11 cellular contexts compared by ENCODE assay signal in the genomic region with DNA sequence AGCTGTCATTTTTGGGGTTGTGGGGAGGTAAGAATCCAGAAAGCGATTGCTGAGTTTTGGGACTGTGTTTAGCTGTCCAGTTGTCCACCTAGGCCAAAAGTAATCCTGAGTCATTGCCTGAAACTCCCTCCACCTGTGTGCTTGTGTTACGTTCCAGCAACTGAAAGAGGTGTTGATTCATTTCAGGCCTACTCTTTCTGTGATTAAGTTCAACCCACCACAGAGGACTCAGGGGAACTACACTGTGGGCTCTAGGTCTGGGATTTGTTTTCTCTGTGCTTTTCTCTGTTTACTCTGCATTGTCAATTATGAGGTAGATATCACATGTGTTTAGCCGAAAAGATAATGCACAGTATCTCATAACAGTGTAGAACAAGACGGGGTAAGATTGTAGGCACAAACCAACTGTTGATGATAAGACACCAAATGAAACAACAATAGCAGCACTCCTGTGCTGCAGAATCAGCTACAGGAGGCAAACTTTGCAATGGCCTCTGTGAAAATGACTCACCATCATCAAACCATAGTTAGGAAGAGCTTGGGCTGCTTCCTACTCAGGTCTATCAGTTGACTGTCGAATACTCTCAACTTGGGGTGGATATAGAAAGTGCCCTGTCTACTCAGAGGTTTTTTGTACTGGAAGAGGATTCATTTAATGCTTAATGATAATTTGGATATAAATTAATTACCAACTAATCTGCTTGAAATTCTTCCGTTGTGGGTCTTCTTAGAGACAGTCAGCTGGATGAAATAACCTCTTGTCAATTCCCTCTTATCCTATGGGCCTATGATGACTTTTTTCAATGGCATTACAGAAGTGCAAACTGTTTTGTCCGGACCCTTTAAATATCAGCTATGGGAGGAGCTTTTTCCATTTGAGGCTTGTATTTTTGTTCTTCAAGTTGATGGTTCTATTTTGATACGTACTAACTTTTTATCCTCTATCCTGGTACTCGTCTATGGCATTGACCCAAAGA.
A peak's percentile ranks its signal among the peaks of the same experiment; 100 is the strongest.
DNase-seq lines count a peak whose midpoint lies in the region; ATAC-seq and TF ChIP-seq lines count a peak whose summit lies in the region.
"Had no signal": no experiment of that assay in that cellular context is flagged by ENCODE, and none has a peak within 500 bp of the region (broad histone marks: within the 10 kb centered on the region; RNA-seq: fewer than 3 reads in every experiment).

No MANE protein-coding gene starts in this region.

- no peak overlapping the region for H3K14ac ChIP-seq in trophoblast cell (ENCODE audit: low read length)

- peak overlapping the region; percentile 54 for H2AFZ ChIP-seq in trophoblast cell (ENCODE audit: insufficient read depth, low read length, poor library complexity)

- peaks cover 9% of the 10 kb centered on the region for H3K27me3 Mint-ChIP-seq in activated CD4-positive, alpha-beta T cell treated with anti-CD3 and anti-CD28 coated beads, Interleukin-2, amount 10 ng/mL, durations not matched to agents 24 days and 14 days
- H3K27me3 Mint-ChIP-seq in CD4-positive, alpha-beta T cell = peaks cover 14% of the 10 kb centered on the region
- H3K27me3 Mint-ChIP-seq in naive thymus-derived CD4-positive, alpha-beta T cell = peaks cover 12 to 31% (median 19%) of the 10 kb centered on the region in 5 donors

- no peak overlapping the region for H2BK12ac ChIP-seq in trophoblast cell (ENCODE audit: low read length)

- no peaks in the 10 kb centered on the region for H3K4me1 ChIP-seq in trophoblast cell (ENCODE audit: control insufficient read depth in 1 of 2, insufficient read depth in 2 of 2, low read length in 2 of 2)
- no peaks in the 10 kb centered on the region for H3K4me1 ChIP-seq in naive thymus-derived CD4-positive, alpha-beta T cell (ENCODE audit: control insufficient read depth in 2 of 2, insufficient read depth in 2 of 2, low read length in 2 of 2)
- H3K4me1 ChIP-seq: prostate gland had no signal

- H3K4ac ChIP-seq in trophoblast cell (ENCODE audit: low read depth, low read length) = no peak overlapping the region

- DNase-seq in trophoblast cell (no peak), occipital lobe (lab: John Stamatoyannopoulos, UW) (no peak)
- no peak for DNase-seq in activated CD4-positive, alpha-beta T cell treated with anti-CD3 and anti-CD28 coated beads, Interleukin-2, amount 10 ng/mL, durations not matched to agents 24 days and 14 days
- no peak for DNase-seq in CD4-positive, alpha-beta T cell
- DNase-seq in naive thymus-derived CD4-positive, alpha-beta T cell = no peak
- DNase-seq: activated CD4-positive, alpha-beta T cell treated with anti-CD3 and anti-CD28 coated beads, Interleukin-2, amount 10 ng/mL, durations not matched to agents 7 days and 5 days; aorta had no signal

- H2AK5ac ChIP-seq in trophoblast cell (ENCODE audit: low read length) = no peak overlapping the region

- POLR2A ChIA-PET in CD4-positive, alpha-beta T cell (lab: Charles Lee) = no interaction called here
- POLR2A ChIA-PET in naive thymus-derived CD4-positive, alpha-beta T cell (lab: Charles Lee) = no interaction called here

- TF ChIP-seq CTCF in CD4-positive, alpha-beta T cell (IDR thresholded peaks at IDR 0.05) = no peak

- no peaks in the 10 kb centered on the region for H3K79me1 ChIP-seq in trophoblast cell (ENCODE audit: low read length)

- no peak overlapping the region for H3K9ac ChIP-seq in trophoblast cell (ENCODE audit: low read length)

- no peak overlapping the region for H4K91ac ChIP-seq in trophoblast cell (ENCODE audit: low read depth, low read length)

- H3K27ac ChIP-seq in trophoblast cell (ENCODE audit: low read depth, low read length) = no peak overlapping the region
- H3K27ac ChIP-seq in CD4-positive, alpha-beta T cell (ENCODE audit: low read depth, low read length) = no peak overlapping the region
- no peak overlapping the region for H3K27ac ChIP-seq in naive thymus-derived CD4-positive, alpha-beta T cell (ENCODE audit: low read depth, low read length)
- H3K27ac ChIP-seq: prostate gland had no signal

- no peaks in the 10 kb centered on the region for H3K36me3 ChIP-seq in trophoblast cell (ENCODE audit: control insufficient read depth in 1 of 2, insufficient read depth in 2 of 2, low read length in 2 of 2)
- H3K36me3 ChIP-seq in naive thymus-derived CD4-positive, alpha-beta T cell (ENCODE audit: control insufficient read depth in 2 of 3, insufficient read depth in 3 of 3, low read length in 3 of 3) = no peaks in the 10 kb centered on the region
- H3K36me3 ChIP-seq: prostate gland had no signal

- H3K79me2 ChIP-seq in trophoblast cell (ENCODE audit: control insufficient read depth, insufficient read depth, low read length, poor library complexity) = no peaks in the 10 kb centered on the region

- H3K9me3 ChIP-seq in trophoblast cell (ENCODE audit: insufficient read depth, low read depth, low read length) = no peaks in the 10 kb centered on the region
- peaks cover 5% of the 10 kb centered on the region for H3K9me3 ChIP-seq in CD4-positive, alpha-beta T cell (ENCODE audit: control insufficient read depth, low read length)
- no peaks in the 10 kb centered on the region for H3K9me3 ChIP-seq in naive thymus-derived CD4-positive, alpha-beta T cell (ENCODE audit: control insufficient read depth in 2 of 3, low read length in 3 of 3)
- H3K9me3 ChIP-seq: prostate gland had no signal

- H4K8ac ChIP-seq in trophoblast cell (ENCODE audit: low read depth, low read length) = no peak overlapping the region

- ATAC-seq in GM18907 (IDR thresholded peaks at IDR 0.05; ENCODE audit: unreplicated experiment) (peak; percentile 96), GM21576 (IDR thresholded peaks at IDR 0.05; ENCODE audit: unreplicated experiment) (peak; percentile 92), HG03139 (IDR thresholded peaks at IDR 0.05; ENCODE audit: unreplicated experiment) (peak; percentile 91)
- no peak for ATAC-seq in CD4-positive, alpha-beta T cell (ENCODE audit: poor library complexity)
- no peak for ATAC-seq in naive thymus-derived CD4-positive, alpha-beta T cell

- H3K23ac ChIP-seq in trophoblast cell (ENCODE audit: low read length) = no peak overlapping the region

- no peaks in the 10 kb centered on the region for H3K27me3 ChIP-seq in trophoblast cell (ENCODE audit: insufficient read depth, low read length)
- H3K27me3 ChIP-seq in CD4-positive, alpha-beta T cell (ENCODE audit: control insufficient read depth, insufficient read depth, low read length) = no peaks in the 10 kb centered on the region
- no peaks in the 10 kb centered on the region for H3K27me3 ChIP-seq in naive thymus-derived CD4-positive, alpha-beta T cell (ENCODE audit: control insufficient read depth in 2 of 2, insufficient read depth in 2 of 2, low read length in 2 of 2)

- WGBS in trophoblast cell (ENCODE audit: extremely low coverage, insufficient coverage, insufficient read length) = no CpG with 5 or more reads among the region's 9 CpGs

- no peaks in the 10 kb centered on the region for H3K9me3 Mint-ChIP-seq in activated CD4-positive, alpha-beta T cell treated with anti-CD3 and anti-CD28 coated beads, Interleukin-2, amount 10 ng/mL, durations not matched to agents 24 days and 14 days
- H3K9me3 Mint-ChIP-seq in CD4-positive, alpha-beta T cell = peaks cover 8% of the 10 kb centered on the region
- H3K9me3 Mint-ChIP-seq in naive thymus-derived CD4-positive, alpha-beta T cell = peaks cover 1 to 19% (median 6%) of the 10 kb centered on the region in 11 donors
- H3K9me3 Mint-ChIP-seq: activated CD4-positive, alpha-beta T cell treated with anti-CD3 and anti-CD28 coated beads, Interleukin-2, amount 10 ng/mL, durations not matched to agents 7 days and 5 days had no signal

- no peak overlapping the region for H3K4me3 Mint-ChIP-seq in activated CD4-positive, alpha-beta T cell treated with anti-CD3 and anti-CD28 coated beads, Interleukin-2, amount 10 ng/mL, durations not matched to agents 24 days and 14 days
- no peak overlapping the region for H3K4me3 Mint-ChIP-seq in CD4-positive, alpha-beta T cell
- H3K4me3 Mint-ChIP-seq in naive thymus-derived CD4-positive, alpha-beta T cell = no peak overlapping the region
- H3K4me3 Mint-ChIP-seq: activated CD4-positive, alpha-beta T cell treated with anti-CD3 and anti-CD28 coated beads, Interleukin-2, amount 10 ng/mL, durations not matched to agents 7 days and 5 days had no signal

- no peaks in the 10 kb centered on the region for H3K4me1 Mint-ChIP-seq in activated CD4-positive, alpha-beta T cell treated with anti-CD3 and anti-CD28 coated beads, Interleukin-2, amount 10 ng/mL, durations not matched to agents 24 days and 14 days
- H3K4me1 Mint-ChIP-seq in CD4-positive, alpha-beta T cell (ENCODE audit: low read depth) = no peaks in the 10 kb centered on the region
- no peaks in the 10 kb centered on the region for H3K4me1 Mint-ChIP-seq in naive thymus-derived CD4-positive, alpha-beta T cell
- H3K4me1 Mint-ChIP-seq: activated CD4-positive, alpha-beta T cell treated with anti-CD3 and anti-CD28 coated beads, Interleukin-2, amount 10 ng/mL, durations not matched to agents 7 days and 5 days had no signal

- H3K4me3 ChIP-seq in trophoblast cell (ENCODE audit: low read depth, low read length) = no peak overlapping the region
- no peak overlapping the region for H3K4me3 ChIP-seq in naive thymus-derived CD4-positive, alpha-beta T cell (ENCODE audit: low read length)
- H3K4me3 ChIP-seq: prostate gland had no signal

- no peak overlapping the region for H4K12ac ChIP-seq in trophoblast cell (ENCODE audit: low read depth, low read length)

- no peak overlapping the region for H3K27ac Mint-ChIP-seq in activated CD4-positive, alpha-beta T cell treated with anti-CD3 and anti-CD28 coated beads, Interleukin-2, amount 10 ng/mL, durations not matched to agents 24 days and 14 days
- no peak overlapping the region for H3K27ac Mint-ChIP-seq in CD4-positive, alpha-beta T cell
- H3K27ac Mint-ChIP-seq in naive thymus-derived CD4-positive, alpha-beta T cell = no peak overlapping the region
- H3K27ac Mint-ChIP-seq: activated CD4-positive, alpha-beta T cell treated with anti-CD3 and anti-CD28 coated beads, Interleukin-2, amount 10 ng/mL, durations not matched to agents 7 days and 5 days had no signal

- H3K4me2 ChIP-seq in trophoblast cell (ENCODE audit: low read length) = no peak overlapping the region

- H2BK5ac ChIP-seq in trophoblast cell (ENCODE audit: low read depth, low read length, poor library complexity) = no peak overlapping the region

- H3K36me3 Mint-ChIP-seq in activated CD4-positive, alpha-beta T cell treated with anti-CD3 and anti-CD28 coated beads, Interleukin-2, amount 10 ng/mL, durations not matched to agents 24 days and 14 days (ENCODE audit: low read depth) = no peaks in the 10 kb centered on the region
- no peaks in the 10 kb centered on the region for H3K36me3 Mint-ChIP-seq in CD4-positive, alpha-beta T cell (ENCODE audit: low read depth)
- no peaks in the 10 kb centered on the region for H3K36me3 Mint-ChIP-seq in naive thymus-derived CD4-positive, alpha-beta T cell

- CTCF ChIA-PET in CD4-positive, alpha-beta T cell (lab: Charles Lee) = no interaction called here
- CTCF ChIA-PET in naive thymus-derived CD4-positive, alpha-beta T cell (lab: Charles Lee) = no interaction called here

- no peak overlapping the region for H3K18ac ChIP-seq in trophoblast cell (ENCODE audit: low read length)

- intact Hi-C loops in activated CD4-positive, alpha-beta T cell treated with anti-CD3 and anti-CD28 coated beads, Interleukin-2, amount 10 ng/mL, durations not matched to agents 24 days and 14 days (cut with micrococcal nuclease) = no loop called here
- intact Hi-C loops in CD4-positive, alpha-beta T cell (cut with DNase I, micrococcal nuclease) = no loop called here
- intact Hi-C loops in naive thymus-derived CD4-positive, alpha-beta T cell (cut with micrococcal nuclease) = no loop called here

- no peak overlapping the region for H2BK120ac ChIP-seq in trophoblast cell (ENCODE audit: insufficient read depth, low read length, poor library complexity)

Comparison
In these comparisons a context has a peak if more than half of its experiments do, and no peak if none do; other contexts are left out.
1. ATAC-seq: peak in GM18907 (single experiment), GM21576 (single experiment) and HG03139 (single experiment); none in CD4-positive, alpha-beta T cell (single experiment) and naive thymus-derived CD4-positive, alpha-beta T cell (single experiment).